In genomic region chr4:166501941-166502382, GRCh38 we compare ENCODE assay signal across 9 cellular contexts.
A peak's percentile ranks its signal among the peaks of the same experiment; 100 is the strongest.
DNase-seq lines count a peak whose midpoint lies in the region; ATAC-seq and TF ChIP-seq lines count a peak whose summit lies in the region.
"Had no signal": no experiment of that assay in that cellular context is flagged by ENCODE, and none has a peak within 500 bp of the region (broad histone marks: within the 10 kb centered on the region; RNA-seq: fewer than 3 reads in every experiment).

No MANE protein-coding gene starts in this region.

- no peaks in the 10 kb centered on the region for H3K79me2 ChIP-seq in PC-3 (ENCODE audit: low read length)

- no peak overlapping the region for H3K27ac ChIP-seq in PC-3 (ENCODE audit: low read length)

- DNase-seq in ELF-1 (ENCODE audit: low read depth, low spot score): peak; percentile 78
- peak; percentile 29 for DNase-seq in H7
- DNase-seq in PC-3: no peak
- peak; percentile 84 for DNase-seq in iPS-NIHi7 (ENCODE audit: extremely low spot score)
- DNase-seq in NCI-H128 (lab: John Stamatoyannopoulos, UW; ENCODE audit: unreplicated experiment): no peak
- DNase-seq in cortex of kidney (lab: John Stamatoyannopoulos, UW): no peak
- DNase-seq in stimulated activated CD4-positive, alpha-beta T cell treated with anti-CD3 and anti-CD28 coated beads, Interleukin-1b, Interleukin-23, amount 100 ng/mL, for 48 hours: no peak
- no peak for DNase-seq in NCI-H1417 treated with DMSO at 0.1 percent for 48 hours (lab: John Stamatoyannopoulos, UW)

- H3K36me3 ChIP-seq in H7 (replicated peaks; ENCODE audit: control insufficient read depth, insufficient read depth, low read length) (no peaks in the 10 kb centered on the region), PC-3 (ENCODE audit: low read depth, low read length) (no peaks in the 10 kb centered on the region)

- H3K4me3 ChIP-seq in H7 (ENCODE audit: insufficient read depth, low read depth, low read length): no peak overlapping the region
- no peak overlapping the region for H3K4me3 ChIP-seq in PC-3 (ENCODE audit: low read length)

- intact Hi-C loops in PC-3 (cut with micrococcal nuclease): no loop called here

- POLR2A ChIA-PET in PC-3 (lab: Charles Lee; ENCODE audit: unreplicated experiment): no interaction called here

- no peak for ATAC-seq in PC-3
- ATAC-seq: right cardiac atrium had no signal

- no peaks in the 10 kb centered on the region for H3K9me2 ChIP-seq in PC-3 (replicated peaks; ENCODE audit: low read length)

- H3F3A ChIP-seq in PC-3 (ENCODE audit: low read length, unreplicated experiment): no peaks in the 10 kb centered on the region

- no peak overlapping the region for H3K9ac ChIP-seq in PC-3 (ENCODE audit: low read length)

- CTCF ChIA-PET in PC-3 (lab: Charles Lee): no interaction called here

- no TSS peak for BruUV-seq in PC-3 (replicated peaks; lab: Mats Ljungman, UMichigan)

- H3K27me3 ChIP-seq in H7 (ENCODE audit: control insufficient read depth, insufficient read depth, low read length) (no peaks in the 10 kb centered on the region), PC-3 (ENCODE audit: low read length) (no peaks in the 10 kb centered on the region)

- no peaks in the 10 kb centered on the region for H4K20me1 ChIP-seq in PC-3 (ENCODE audit: low read length)

- peak; percentile 39; the same call in 1 of the 2 replicates for TF ChIP-seq CTCF in PC-3 (conservative IDR thresholded peaks at IDR 0.05; ENCODE audit: low read depth, low read length)

- no peaks in the 10 kb centered on the region for H3K4me1 ChIP-seq in PC-3 (ENCODE audit: insufficient read depth, low read length)

- H3K4me2 ChIP-seq in PC-3 (ENCODE audit: low read length): no peak overlapping the region

- H3K9me3 ChIP-seq in PC-3 (ENCODE audit: low read length): no peaks in the 10 kb centered on the region

- no peak overlapping the region for H2AFZ ChIP-seq in PC-3 (ENCODE audit: low read length)

Comparison
In these comparisons a context has a peak if more than half of its experiments do, and no peak if none do; other contexts are left out.
1. DNase-seq: peak in ELF-1 (single experiment), H7 (single experiment) and iPS-NIHi7 (single experiment); none in PC-3 (single experiment), NCI-H128 (single experiment), cortex of kidney (single experiment), stimulated activated CD4-positive, alpha-beta T cell treated with anti-CD3 and anti-CD28 coated beads, Interleukin-1b, Interleukin-23, amount 100 ng/mL, for 48 hours (single experiment) and NCI-H1417 treated with DMSO at 0.1 percent for 48 hours (single experiment).